Comparison of ENCODE assay signal across 1 cellular context in the genomic region with DNA sequence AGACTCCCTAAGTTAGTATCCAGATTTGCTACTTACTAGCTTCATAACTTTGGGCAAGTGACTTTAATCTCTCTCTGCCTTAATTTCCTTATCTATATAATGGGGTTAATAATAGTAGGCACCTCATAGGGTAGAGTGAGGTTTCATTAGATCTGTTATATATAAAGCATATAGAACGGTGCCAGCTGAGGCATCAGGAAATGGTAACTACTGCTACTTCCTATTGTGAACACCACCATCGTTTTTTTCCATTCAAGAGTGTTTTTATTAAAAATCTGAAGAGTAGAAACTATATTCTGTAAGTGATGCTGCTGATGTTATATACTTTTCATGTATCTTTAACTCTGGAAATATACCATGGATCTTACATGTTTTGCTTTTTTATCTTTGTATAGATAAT.
TF ChIP-seq lines count a peak whose summit lies in the region.

No MANE protein-coding gene starts in this region.

TF ChIP-seq in IMR-90, 13 proteins besides CTCF, POLR2A, EP300 and RAD21:
- TF ChIP-seq FOS (IDR thresholded peaks at IDR 0.05; ENCODE audit: low read depth, low read length) (no peak), BHLHE40 (IDR thresholded peaks at IDR 0.05; ENCODE audit: low read depth, low read length) (no peak), CEBPB (IDR thresholded peaks at IDR 0.05; ENCODE audit: low read depth, low read length) (no peak), RFX5 (IDR thresholded peaks at IDR 0.05; ENCODE audit: low read depth, low read length) (no peak), RCOR1 (IDR thresholded peaks at IDR 0.05; ENCODE audit: insufficient replicate concordance, low read length) (no peak), NFE2L2 (IDR thresholded peaks at IDR 0.05; ENCODE audit: low read depth, low read length) (no peak), MAZ (IDR thresholded peaks at IDR 0.05; ENCODE audit: borderline replicate concordance, low read depth, low read length) (no peak), CHD1 (IDR thresholded peaks at IDR 0.05; ENCODE audit: low read depth, low read length) (no peak), SMC3 (IDR thresholded peaks at IDR 0.05; ENCODE audit: low read depth, low read length) (no peak), MAFK (IDR thresholded peaks at IDR 0.05; ENCODE audit: low read depth, low read length) (no peak), MXI1 (IDR thresholded peaks at IDR 0.05; ENCODE audit: borderline replicate concordance, low read depth, low read length) (no peak)
- TF ChIP-seq, protein P1, sequence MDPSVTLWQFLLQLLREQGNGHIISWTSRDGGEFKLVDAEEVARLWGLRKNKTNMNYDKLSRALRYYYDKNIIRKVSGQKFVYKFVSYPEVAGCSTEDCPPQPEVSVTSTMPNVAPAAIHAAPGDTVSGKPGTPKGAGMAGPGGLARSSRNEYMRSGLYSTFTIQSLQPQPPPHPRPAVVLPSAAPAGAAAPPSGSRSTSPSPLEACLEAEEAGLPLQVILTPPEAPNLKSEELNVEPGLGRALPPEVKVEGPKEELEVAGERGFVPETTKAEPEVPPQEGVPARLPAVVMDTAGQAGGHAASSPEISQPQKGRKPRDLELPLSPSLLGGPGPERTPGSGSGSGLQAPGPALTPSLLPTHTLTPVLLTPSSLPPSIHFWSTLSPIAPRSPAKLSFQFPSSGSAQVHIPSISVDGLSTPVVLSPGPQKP (IDR thresholded peaks at IDR 0.05; ENCODE audit: borderline replicate concordance, low read depth, low read length), result no peak
- TF ChIP-seq, protein P2, sequence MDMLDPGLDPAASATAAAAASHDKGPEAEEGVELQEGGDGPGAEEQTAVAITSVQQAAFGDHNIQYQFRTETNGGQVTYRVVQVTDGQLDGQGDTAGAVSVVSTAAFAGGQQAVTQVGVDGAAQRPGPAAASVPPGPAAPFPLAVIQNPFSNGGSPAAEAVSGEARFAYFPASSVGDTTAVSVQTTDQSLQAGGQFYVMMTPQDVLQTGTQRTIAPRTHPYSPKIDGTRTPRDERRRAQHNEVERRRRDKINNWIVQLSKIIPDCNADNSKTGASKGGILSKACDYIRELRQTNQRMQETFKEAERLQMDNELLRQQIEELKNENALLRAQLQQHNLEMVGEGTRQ (IDR thresholded peaks at IDR 0.05; ENCODE audit: low read depth, low read length), result no peak
TF ChIP-seq in IMR-90: peak in this region for 0.
